ENCODE assay signal across 11 cellular contexts in genomic region chr17:21463779-21464407, GRCh38.
DNase-seq lines count a peak whose midpoint lies in the region; ATAC-seq, FAIRE-seq and TF ChIP-seq lines count a peak whose summit lies in the region.
"Had no signal": no experiment of that assay in that cellular context is flagged by ENCODE, and none has a peak within 500 bp of the region (broad histone marks: within the 10 kb centered on the region; RNA-seq: fewer than 3 reads in every experiment).

No MANE protein-coding gene starts in this region.

- no peak for TF ChIP-seq EP300 in gastroesophageal sphincter (IDR thresholded peaks at IDR 0.05)

- peaks cover 41% of the 10 kb centered on the region for H3K27me3 ChIP-seq in HUES64 (ENCODE audit: insufficient read depth, low read length)
- H3K27me3 ChIP-seq in gastroesophageal sphincter = peaks cover 16% of the 10 kb centered on the region
- H3K27me3 ChIP-seq in small intestine (ENCODE audit: control insufficient read depth in 2 of 2, insufficient read depth in 2 of 2, low read length in 2 of 2) = peaks cover 0 to 3% of the 10 kb centered on the region in 2 donors

- H3K9me3 ChIP-seq in HUES64 (ENCODE audit: insufficient read depth, low read depth, low read length) (no peaks in the 10 kb centered on the region), gastroesophageal sphincter (no peaks in the 10 kb centered on the region), small intestine (ENCODE audit: control insufficient read depth, low read depth) (no peaks in the 10 kb centered on the region)

- no peaks in the 10 kb centered on the region for H3K36me3 ChIP-seq in HUES64 (ENCODE audit: insufficient read depth, low read length)
- no peaks in the 10 kb centered on the region for H3K36me3 ChIP-seq in gastroesophageal sphincter
- no peaks in the 10 kb centered on the region for H3K36me3 ChIP-seq in small intestine (ENCODE audit: control insufficient read depth in 2 of 2, insufficient read depth in 2 of 2, low read length in 2 of 2)

- H3K4me3 ChIP-seq in HUES64 (ENCODE audit: low read length) (peak overlapping the region; percentile 54), choroid plexus epithelial cell (ENCODE audit: low read depth, low read length) (peak overlapping the region; percentile 44), gastroesophageal sphincter (peak overlapping the region in 1 of 2 donors; percentile 28), small intestine (ENCODE audit: low read depth in 1 of 2, low read length in 2 of 2) (no peak overlapping the region)

- H3K4me1 ChIP-seq in HUES64 (ENCODE audit: insufficient read depth, low read length) = peaks cover 2% of the 10 kb centered on the region; the same call in 1 of the 2 replicates
- H3K4me1 ChIP-seq in gastroesophageal sphincter = peaks cover 0 to 10% (median 6%) of the 10 kb centered on the region in 3 donors
- H3K4me1 ChIP-seq in small intestine (ENCODE audit: control insufficient read depth in 2 of 2, insufficient read depth in 1 of 2, low read depth in 1 of 2, low read length in 1 of 2) = no peaks in the 10 kb centered on the region

- DNase-seq in choroid plexus epithelial cell (ENCODE audit: low read depth) (peak; percentile 39), islet precursor cell (peak; percentile 69), retina (peak; percentile 61), NCI-H146 (lab: John Stamatoyannopoulos, UW) (no peak), small intestine (no peak)
- DNase-seq: COR-L47, NCI-H1092, NCI-H510A treated with DMSO at 0.1 percent for 48 hours, T-helper 9 cell had no signal

- H3K27ac ChIP-seq in HUES64 (ENCODE audit: low read depth, low read length) = no peak overlapping the region
- no peak overlapping the region for H3K27ac ChIP-seq in gastroesophageal sphincter
- H3K27ac ChIP-seq in small intestine (ENCODE audit: low read depth in 1 of 2, low read length in 1 of 2) = no peak overlapping the region

- no peak for ATAC-seq in gastroesophageal sphincter

- TF ChIP-seq CTCF in choroid plexus epithelial cell (conservative IDR thresholded peaks at IDR 0.05; ENCODE audit: low read depth, low read length) = no peak
- TF ChIP-seq CTCF in gastroesophageal sphincter (IDR thresholded peaks at IDR 0.05) = no peak

- H3K9ac ChIP-seq in HUES64 (ENCODE audit: low read depth, low read length) = peak overlapping the region; percentile 52

- no peak for FAIRE-seq in small intestine (lab: Jason Lieb, UNC)

- TF ChIP-seq POLR2A in gastroesophageal sphincter (IDR thresholded peaks at IDR 0.05) = no peak

- 6% methylated on average over 48 of the region's 48 CpGs for WGBS in HUES64
- WGBS in gastroesophageal sphincter (ENCODE audit: low coverage in 1 of 2), 2 donors = 33% methylated on average over 6 of the region's 48 CpGs; no CpG with 5 or more reads in 1 of the 2 donors
- WGBS in small intestine, 3 donors = 17 to 49% (median 45%) methylated on average over 48 of the region's 48 CpGs

Comparison
In these comparisons a context has a peak if more than half of its experiments do, and no peak if none do; other contexts are left out.
1. H3K4me3 ChIP-seq: peak in HUES64 (single experiment) and choroid plexus epithelial cell (single experiment); none in small intestine (0 of 2).
2. DNase-seq: peak in choroid plexus epithelial cell (single experiment), islet precursor cell (single experiment) and retina (single experiment); none in NCI-H146 (single experiment) and small intestine (single experiment).